Comparison of ENCODE assay signal across 8 cellular contexts in the genomic region with DNA sequence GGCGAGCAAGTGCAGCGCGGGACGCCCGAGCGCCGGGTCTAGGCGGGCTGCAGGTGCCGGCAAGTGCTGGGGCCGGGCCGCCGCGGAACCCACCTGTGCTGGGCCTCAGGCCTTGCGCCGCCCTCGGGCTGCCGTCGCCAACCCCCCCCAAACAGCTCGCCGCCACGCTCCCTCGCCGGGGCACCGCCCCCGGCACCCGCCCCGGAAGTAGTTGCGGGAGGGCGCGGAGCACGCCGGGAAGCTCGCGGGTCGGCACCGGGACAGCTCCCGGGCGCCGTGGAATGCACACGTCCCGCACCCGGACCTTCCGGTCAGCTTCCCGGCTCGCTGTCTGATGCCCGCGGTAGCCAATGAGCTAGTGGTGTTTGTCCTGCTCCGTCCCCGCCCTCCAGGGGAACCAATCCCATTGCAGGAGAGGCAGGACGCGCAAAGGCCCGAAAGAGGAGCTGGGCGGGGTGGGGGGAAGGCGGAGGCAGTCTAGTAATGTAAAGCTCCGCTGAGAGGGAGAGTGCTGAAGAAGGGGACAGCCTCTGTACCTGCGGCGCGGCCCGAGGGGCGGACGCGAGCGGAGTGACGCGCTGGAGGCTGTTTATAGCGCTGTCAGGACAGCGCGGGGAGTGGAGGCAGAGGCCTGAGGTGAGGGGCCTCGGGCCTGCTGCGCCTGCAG. TPM values are rescaled to one million over a fixed set of nuclear protein-coding genes. Genes with fewer than 3 reads are reported as not detected.
DNase-seq lines count a peak whose midpoint lies in the region; ATAC-seq and TF ChIP-seq lines count a peak whose summit lies in the region.

A gene with protein sequence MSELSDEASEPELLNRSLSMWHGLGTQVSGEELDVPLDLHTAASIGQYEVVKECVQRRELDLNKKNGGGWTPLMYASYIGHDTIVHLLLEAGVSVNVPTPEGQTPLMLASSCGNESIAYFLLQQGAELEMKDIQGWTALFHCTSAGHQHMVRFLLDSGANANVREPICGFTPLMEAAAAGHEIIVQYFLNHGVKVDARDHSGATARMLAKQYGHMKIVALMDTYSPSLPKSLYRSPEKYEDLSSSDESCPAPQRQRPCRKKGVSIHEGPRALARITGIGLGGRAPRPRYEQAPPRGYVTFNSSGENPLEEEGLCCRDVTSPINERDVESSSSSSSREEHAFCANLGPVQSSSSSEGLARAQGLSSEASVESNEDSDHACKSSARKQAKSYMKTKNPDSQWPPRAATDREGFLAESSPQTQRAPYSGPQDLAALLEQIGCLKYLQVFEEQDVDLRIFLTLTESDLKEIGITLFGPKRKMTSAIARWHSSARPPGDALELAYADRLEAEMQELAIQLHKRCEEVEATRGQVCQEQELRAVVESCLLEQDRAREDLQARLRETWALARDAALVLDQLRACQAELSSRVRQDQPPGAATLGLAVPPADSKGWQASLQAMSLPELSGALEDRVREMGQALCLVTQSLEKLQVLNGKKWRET (minus strand): TSS at position 209 of the 667 bp plus-strand sequence. CDS start 4,122 bp downstream, outside the sequence.
A gene (plus strand): TSS at position 475 of the 667 bp plus-strand sequence. CDS start 1,978 bp downstream, outside the sequence.

- TF ChIP-seq CTCF in AG04450 (IDR thresholded peaks at IDR 0.05; ENCODE audit: low read depth, low read length) (no peak), WTC11 (IDR thresholded peaks at IDR 0.05) (no peak), spleen (IDR thresholded peaks at IDR 0.05 in 8 of 11, conservative IDR thresholded peaks at IDR 0.05 in 3 of 11) (no peak)

- WGBS in spleen, 5 donors = 0 to 1% (median 1%) methylated on average over 19 to 70 of the region's 70 CpGs

- POLR2A ChIA-PET in AG04450 (lab: Yijun Ruan, JAX) = interaction anchor here (0.6 to 2.1 kb wide), 11 partner anchors 10 to 299 kb away, joined by 3 to 11 read pairs (median 3); a partner anchor contains a TSS
- POLR2A ChIA-PET in WTC11 (lab: Charles Lee) = interaction anchor here (0.6 to 2.0 kb wide), 12 partner anchors 9 to 224 kb away, joined by 3 to 11 read pairs (median 5); a partner anchor contains a TSS

- peaks cover 11% of the 10 kb centered on the region for H3K36me3 Mint-ChIP-seq in WTC11

- H3K4me3 Mint-ChIP-seq in WTC11 = peak within 1 kb of the TSS; percentile 93

- peaks cover 4% of the 10 kb centered on the region; the same call in 1 of the 2 replicates for H3K27me3 Mint-ChIP-seq in WTC11 (ENCODE audit: low read depth)

- H3K4me1 ChIP-seq in spleen = peaks cover 10 to 26% (median 17%) of the 10 kb centered on the region in 6 donors

- H3K27ac ChIP-seq in AG04450 (ENCODE audit: low read depth, low read length) (peak within 1 kb of the TSS; percentile 94), caudate nucleus (ENCODE audit: low read depth, low read length) (peak within 1 kb of the TSS; percentile 86), spleen (peak within 1 kb of the TSS; percentile 51 to 84 (median 78))

- no peak for TF ChIP-seq POLR2A in spleen (IDR thresholded peaks at IDR 0.05)

- peak within 1 kb of the TSS; percentile 97 for H3K27ac Mint-ChIP-seq in WTC11

- H3K9me3 ChIP-seq in AG04450 (ENCODE audit: control insufficient read depth, insufficient read depth, low read length) (no peaks in the 10 kb centered on the region; the same call in 1 of the 2 replicates), spleen (no peaks in the 10 kb centered on the region)

- peaks cover 0 to 23% (median 6%) of the 10 kb centered on the region in 6 donors for H3K36me3 ChIP-seq in spleen

- intact Hi-C loops in spleen (cut with DNase I; ENCODE audit: low total_unique reads) = no loop called here

- CTCF ChIA-PET in AG04450 (lab: Charles Lee) (interaction anchor here (1.3 kb wide), 1 partner anchor 222 kb away, joined by 7 read pairs; no protein-coding TSS in a partner anchor), WTC11 (lab: Charles Lee) (interaction anchor here (0.5 to 3.1 kb wide), 26 partner anchors 11 to 418 kb away, joined by 3 to 26 read pairs (median 6); a partner anchor contains a TSS)

- DNase-seq in AG04450 (ENCODE audit: low read depth, low spot score) (peak; percentile 94), NCI-H2196 treated with DMSO at 0.1 percent for 48 hours (lab: John Stamatoyannopoulos, UW; ENCODE audit: unreplicated experiment) (peak; percentile 94), WTC11 (ENCODE audit: low spot score) (peak; percentile 95), caudate nucleus (lab: John Stamatoyannopoulos, UW) (peak; percentile 42 to 98 (median 91)), inferior parietal cortex (ENCODE audit: extremely low spot score) (peak; percentile 95), spleen (peak; percentile 96)

- H3K9me3 Mint-ChIP-seq in WTC11 = no peaks in the 10 kb centered on the region

- no peaks in the 10 kb centered on the region for H3K27me3 ChIP-seq in AG04450 (ENCODE audit: control insufficient read depth, insufficient read depth, low read length)
- no peaks in the 10 kb centered on the region for H3K27me3 ChIP-seq in spleen (replicated peaks in 1 of 7)

- ATAC-seq in GM18870 (IDR thresholded peaks at IDR 0.05; ENCODE audit: unreplicated experiment) (peak; percentile 67), HG03108 (IDR thresholded peaks at IDR 0.05; ENCODE audit: unreplicated experiment) (peak; percentile 67), WTC11 (peak; percentile 94)

- peak within 1 kb of the TSS; percentile 96 for H3K4me3 ChIP-seq in AG04450 (ENCODE audit: low read depth, low read length)
- H3K4me3 ChIP-seq in spleen = peak within 1 kb of the TSS; percentile 81 to 100 (median 98)

- peaks cover 9% of the 10 kb centered on the region for H3K4me1 Mint-ChIP-seq in WTC11

TF ChIP-seq in WTC11, 78 proteins besides CTCF, POLR2A, EP300 and RAD21 (continues in another document):
- TF ChIP-seq ZNF396 (CRISPR knock-in tag; IDR thresholded peaks at IDR 0.05; ENCODE audit: borderline replicate concordance) (no peak), NFYB (CRISPR knock-in tag; conservative IDR thresholded peaks at IDR 0.05; ENCODE audit: low read depth) (peak; percentile 82), NR1H2 (CRISPR knock-in tag; IDR thresholded peaks at IDR 0.05) (no peak), JAZF1 (CRISPR knock-in tag; IDR thresholded peaks at IDR 0.05) (no peak), MYBL2 (CRISPR knock-in tag; IDR thresholded peaks at IDR 0.05) (peak; percentile 72), CBFB (CRISPR knock-in tag; IDR thresholded peaks at IDR 0.05; ENCODE audit: low read depth) (no peak), ESRRA (CRISPR knock-in tag; IDR thresholded peaks at IDR 0.05; ENCODE audit: borderline replicate concordance) (no peak), SMAD4 (CRISPR knock-in tag; IDR thresholded peaks at IDR 0.05) (no peak), ZNF232 (CRISPR knock-in tag; IDR thresholded peaks at IDR 0.05) (no peak)
- TF ChIP-seq, protein P1, sequence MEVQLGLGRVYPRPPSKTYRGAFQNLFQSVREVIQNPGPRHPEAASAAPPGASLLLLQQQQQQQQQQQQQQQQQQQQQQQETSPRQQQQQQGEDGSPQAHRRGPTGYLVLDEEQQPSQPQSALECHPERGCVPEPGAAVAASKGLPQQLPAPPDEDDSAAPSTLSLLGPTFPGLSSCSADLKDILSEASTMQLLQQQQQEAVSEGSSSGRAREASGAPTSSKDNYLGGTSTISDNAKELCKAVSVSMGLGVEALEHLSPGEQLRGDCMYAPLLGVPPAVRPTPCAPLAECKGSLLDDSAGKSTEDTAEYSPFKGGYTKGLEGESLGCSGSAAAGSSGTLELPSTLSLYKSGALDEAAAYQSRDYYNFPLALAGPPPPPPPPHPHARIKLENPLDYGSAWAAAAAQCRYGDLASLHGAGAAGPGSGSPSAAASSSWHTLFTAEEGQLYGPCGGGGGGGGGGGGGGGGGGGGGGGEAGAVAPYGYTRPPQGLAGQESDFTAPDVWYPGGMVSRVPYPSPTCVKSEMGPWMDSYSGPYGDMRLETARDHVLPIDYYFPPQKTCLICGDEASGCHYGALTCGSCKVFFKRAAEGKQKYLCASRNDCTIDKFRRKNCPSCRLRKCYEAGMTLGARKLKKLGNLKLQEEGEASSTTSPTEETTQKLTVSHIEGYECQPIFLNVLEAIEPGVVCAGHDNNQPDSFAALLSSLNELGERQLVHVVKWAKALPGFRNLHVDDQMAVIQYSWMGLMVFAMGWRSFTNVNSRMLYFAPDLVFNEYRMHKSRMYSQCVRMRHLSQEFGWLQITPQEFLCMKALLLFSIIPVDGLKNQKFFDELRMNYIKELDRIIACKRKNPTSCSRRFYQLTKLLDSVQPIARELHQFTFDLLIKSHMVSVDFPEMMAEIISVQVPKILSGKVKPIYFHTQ (CRISPR knock-in tag; IDR thresholded peaks at IDR 0.05) = no peak
- TF ChIP-seq, protein P2, sequence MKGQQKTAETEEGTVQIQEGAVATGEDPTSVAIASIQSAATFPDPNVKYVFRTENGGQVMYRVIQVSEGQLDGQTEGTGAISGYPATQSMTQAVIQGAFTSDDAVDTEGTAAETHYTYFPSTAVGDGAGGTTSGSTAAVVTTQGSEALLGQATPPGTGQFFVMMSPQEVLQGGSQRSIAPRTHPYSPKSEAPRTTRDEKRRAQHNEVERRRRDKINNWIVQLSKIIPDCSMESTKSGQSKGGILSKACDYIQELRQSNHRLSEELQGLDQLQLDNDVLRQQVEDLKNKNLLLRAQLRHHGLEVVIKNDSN (CRISPR knock-in tag; IDR thresholded peaks at IDR 0.05) = peak; percentile 12; the same call in 1 of the 2 replicates
- TF ChIP-seq, protein P3, sequence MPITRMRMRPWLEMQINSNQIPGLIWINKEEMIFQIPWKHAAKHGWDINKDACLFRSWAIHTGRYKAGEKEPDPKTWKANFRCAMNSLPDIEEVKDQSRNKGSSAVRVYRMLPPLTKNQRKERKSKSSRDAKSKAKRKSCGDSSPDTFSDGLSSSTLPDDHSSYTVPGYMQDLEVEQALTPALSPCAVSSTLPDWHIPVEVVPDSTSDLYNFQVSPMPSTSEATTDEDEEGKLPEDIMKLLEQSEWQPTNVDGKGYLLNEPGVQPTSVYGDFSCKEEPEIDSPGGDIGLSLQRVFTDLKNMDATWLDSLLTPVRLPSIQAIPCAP (CRISPR knock-in tag; IDR thresholded peaks at IDR 0.05) = peak; percentile 62; the same call in 1 of the 2 replicates

RNA-seq across cellular contexts. Expression of the first gene that starts in this region (rescaled TPM):
- polyA plus RNA-seq in AG04450 (2011; rRNA removed) (14.0 and 15.0 TPM in 2 replicates), spleen (10 to 100 TPM; 15.3 to 29.5 (median 26.2) TPM)
- 26.1 and 38.9 TPM in 2 replicates for polyA minus RNA-seq in AG04450 (2011; rRNA and poly(A)+ RNA removed)
- total RNA-seq in WTC11 (2021) (28.6 to 35.6 TPM (median 31.5 TPM) in 3 replicates), spleen (10 to 100 TPM; 12.5 to 27.6 (median 21.8) TPM)

RNA-seq across cellular contexts. Expression of the second gene that starts in this region (rescaled TPM):
- 0.89 and 1.6 TPM in 2 replicates for polyA plus RNA-seq in AG04450 (2011; rRNA removed)
- 0.78 and 1.7 TPM in 2 replicates for polyA minus RNA-seq in AG04450 (2011; rRNA and poly(A)+ RNA removed)
- 0.09 to 0.41 TPM (median 0.14 TPM) in 3 replicates for total RNA-seq in WTC11 (2021)
- 1 to 10 TPM in 1 of 7 donors, under 1 TPM in 3, not detected in 3; 0.57 to 1.2 (median 0.74) TPM for total RNA-seq in spleen
- under 1 TPM; 0.17 to 0.35 (median 0.30) TPM for polyA plus RNA-seq in spleen

Comparison
In these comparisons a context has a peak if more than half of its experiments do, and no peak if none do; other contexts are left out.
1. Peak in every context shown above with its lines: DNase-seq, ATAC-seq, H3K4me3 ChIP-seq and H3K27ac ChIP-seq.